1 cellular context compared by ENCODE assay signal in genomic region chr9:136152931-136153330, GRCh38.
TF ChIP-seq lines count a peak whose summit lies in the region.

No MANE protein-coding gene starts in this region.

TF ChIP-seq in H1, 55 proteins besides CTCF, POLR2A, EP300 and RAD21:
- TF ChIP-seq HDAC6 (IDR thresholded peaks at IDR 0.05; ENCODE audit: low read depth, low read length) (no peak), POU5F1 (IDR thresholded peaks at IDR 0.05; ENCODE audit: low read depth, low read length) (no peak), ASH2L (IDR thresholded peaks at IDR 0.05; ENCODE audit: low read length) (no peak), MAFK (IDR thresholded peaks at IDR 0.05; ENCODE audit: low read depth, low read length) (no peak), SP1 (IDR thresholded peaks at IDR 0.05; ENCODE audit: low read depth, low read length) (no peak), ZNF274 (IDR thresholded peaks at IDR 0.05; ENCODE audit: borderline replicate concordance, extremely low read depth, low read length) (no peak), CEBPB (IDR thresholded peaks at IDR 0.05; ENCODE audit: low read depth, low read length) (no peak), RFX5 (IDR thresholded peaks at IDR 0.05; ENCODE audit: borderline replicate concordance, low read depth, low read length) (no peak), SAP30 (IDR thresholded peaks at IDR 0.05; ENCODE audit: insufficient read depth, insufficient replicate concordance, low read length) (no peak), TAF7 (optimal IDR thresholded peaks at IDR 0.05; ENCODE audit: borderline replicate concordance, low read depth, low read length) (no peak), SIRT6 (IDR thresholded peaks at IDR 0.05; ENCODE audit: low read length) (no peak), RNF2 (IDR thresholded peaks at IDR 0.05; ENCODE audit: borderline replicate concordance, low read depth, low read length, missing control alignments, poor library complexity, severe bottlenecking) (no peak), TCF12 (IDR thresholded peaks at IDR 0.05; ENCODE audit: low read depth, low read length) (no peak), SIX5 (IDR thresholded peaks at IDR 0.05; ENCODE audit: low read depth, low read length) (no peak), SIN3A (conservative IDR thresholded peaks at IDR 0.05 in 1 of 2, IDR thresholded peaks at IDR 0.05 in 1 of 2; ENCODE audit: low read depth in 1 of 2, low read length in 2 of 2) (no peak), CBX5 (IDR thresholded peaks at IDR 0.05; ENCODE audit: low read depth, low read length) (no peak), YY1 (IDR thresholded peaks at IDR 0.05; ENCODE audit: low read depth, low read length) (no peak), CHD2 (IDR thresholded peaks at IDR 0.05; ENCODE audit: low read length) (no peak), USF2 (IDR thresholded peaks at IDR 0.05; ENCODE audit: low read length) (no peak)
- TF ChIP-seq, protein P1, sequence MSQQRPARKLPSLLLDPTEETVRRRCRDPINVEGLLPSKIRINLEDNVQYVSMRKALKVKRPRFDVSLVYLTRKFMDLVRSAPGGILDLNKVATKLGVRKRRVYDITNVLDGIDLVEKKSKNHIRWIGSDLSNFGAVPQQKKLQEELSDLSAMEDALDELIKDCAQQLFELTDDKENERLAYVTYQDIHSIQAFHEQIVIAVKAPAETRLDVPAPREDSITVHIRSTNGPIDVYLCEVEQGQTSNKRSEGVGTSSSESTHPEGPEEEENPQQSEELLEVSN (IDR thresholded peaks at IDR 0.05) = no peak
TF ChIP-seq in H1: peak in this region for 0.
